2 cellular contexts compared by ENCODE assay signal in genomic region chr4:14415146-14415545, GRCh38.
TF ChIP-seq lines count a peak whose summit lies in the region.

No MANE protein-coding gene starts in this region.

TF ChIP-seq in IMR-90, 13 proteins besides CTCF, POLR2A, EP300 and RAD21 (continued from another document):
- TF ChIP-seq MXI1 (IDR thresholded peaks at IDR 0.05; ENCODE audit: borderline replicate concordance, low read depth, low read length) (no peak), ELK1 (IDR thresholded peaks at IDR 0.05; ENCODE audit: borderline replicate concordance, low read depth, low read length) (no peak), CEBPB (IDR thresholded peaks at IDR 0.05; ENCODE audit: low read depth, low read length) (no peak), RFX5 (IDR thresholded peaks at IDR 0.05; ENCODE audit: low read depth, low read length) (no peak), FOS (IDR thresholded peaks at IDR 0.05; ENCODE audit: low read depth, low read length) (no peak)
TF ChIP-seq in IMR-90: peak in this region for 0.

TF ChIP-seq in WTC11, 78 proteins besides CTCF, POLR2A, EP300 and RAD21 (continued from another document):
- TF ChIP-seq USF1 (CRISPR knock-in tag; IDR thresholded peaks at IDR 0.05) (no peak), SOX15 (CRISPR knock-in tag; IDR thresholded peaks at IDR 0.05) (no peak), ZNF317 (CRISPR knock-in tag; IDR thresholded peaks at IDR 0.05; ENCODE audit: borderline replicate concordance, low read depth) (no peak), EMX1 (CRISPR knock-in tag; IDR thresholded peaks at IDR 0.05) (no peak), NR2C2 (CRISPR knock-in tag; IDR thresholded peaks at IDR 0.05) (no peak), FOXP4 (CRISPR knock-in tag; IDR thresholded peaks at IDR 0.05) (no peak), KAT7 (CRISPR knock-in tag; IDR thresholded peaks at IDR 0.05; ENCODE audit: borderline replicate concordance) (no peak)
